In the genomic region with DNA sequence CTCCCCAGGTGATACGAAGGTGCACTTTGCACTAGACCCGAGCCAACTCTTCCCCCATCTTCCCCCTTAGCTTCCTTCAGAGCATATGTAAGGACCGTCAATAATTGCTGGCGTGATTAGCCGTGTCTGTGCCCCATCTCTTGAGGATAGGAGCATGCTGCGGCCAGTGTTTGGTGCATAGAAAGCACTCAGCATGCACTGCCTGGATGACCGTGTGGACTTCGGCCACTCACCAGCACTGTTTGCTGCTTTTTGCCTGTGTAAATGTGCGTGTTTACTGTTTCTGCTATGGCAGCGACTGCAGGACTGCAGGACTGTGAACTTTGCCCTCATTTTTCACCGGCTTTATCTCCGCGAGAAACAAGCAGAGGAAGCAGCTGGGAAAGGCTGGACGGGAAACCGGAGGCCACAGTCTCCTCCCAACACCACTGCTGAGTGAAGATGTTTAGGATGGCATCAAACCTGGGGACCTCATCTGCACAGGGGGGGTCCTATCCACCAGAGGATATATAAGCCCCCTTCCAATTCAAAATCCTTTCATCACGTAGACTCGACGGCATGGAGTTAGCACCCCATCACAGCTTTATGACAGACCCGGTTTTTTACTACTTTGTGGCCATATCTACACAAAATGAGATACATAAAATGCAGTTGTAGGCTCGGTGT, we compare ENCODE assay signal across 1 cellular context.
A peak's percentile ranks its signal among the peaks of the same experiment; 100 is the strongest.
TF ChIP-seq lines count a peak whose summit lies in the region.

No MANE protein-coding gene starts in this region.

TF ChIP-seq in HepG2, 621 proteins besides CTCF, POLR2A, EP300 and RAD21 (continued from another document and continues in another):
- TF ChIP-seq IRX3 (CRISPR knock-in tag; IDR thresholded peaks at IDR 0.05; ENCODE audit: borderline replicate concordance, low read depth) (no peak; the same call in 1 of the 2 replicates), SMAD3 (CRISPR knock-in tag; IDR thresholded peaks at IDR 0.05) (peak; percentile 99), MAFK (conservative IDR thresholded peaks at IDR 0.05 in 1 of 2, IDR thresholded peaks at IDR 0.05 in 1 of 2; ENCODE audit: low read length in 2 of 2) (peak; percentile 46 to 72), KAT7 (CRISPR knock-in tag; IDR thresholded peaks at IDR 0.05; ENCODE audit: borderline replicate concordance) (0 out of 2 replicates have a peak, but pooled peaks have one; percentile 89), ARID2 (CRISPR knock-in tag; IDR thresholded peaks at IDR 0.05; ENCODE audit: borderline replicate concordance) (peak; percentile 66; the same call in 1 of the 2 replicates), ZMYM2 (CRISPR knock-in tag; IDR thresholded peaks at IDR 0.05) (peak; percentile 95), KDM4B (CRISPR knock-in tag; IDR thresholded peaks at IDR 0.05) (peak; percentile 99), ZNF605 (CRISPR knock-in tag; IDR thresholded peaks at IDR 0.05) (peak; percentile 95), PHF20 (CRISPR knock-in tag; IDR thresholded peaks at IDR 0.05) (peak; percentile 54), ZNF674 (CRISPR knock-in tag; IDR thresholded peaks at IDR 0.05; ENCODE audit: low read depth) (no peak; the same call in 1 of the 2 replicates), ZFP37 (CRISPR knock-in tag; IDR thresholded peaks at IDR 0.05; ENCODE audit: borderline replicate concordance) (peak; percentile 97), ZNF326 (CRISPR knock-in tag; IDR thresholded peaks at IDR 0.05; ENCODE audit: borderline replicate concordance) (no peak), ZNF660 (CRISPR knock-in tag; IDR thresholded peaks at IDR 0.05; ENCODE audit: borderline replicate concordance, low read depth) (no peak), KLF9 (CRISPR knock-in tag; IDR thresholded peaks at IDR 0.05; ENCODE audit: low read depth) (no peak; the same call in 1 of the 2 replicates), BCL6 (CRISPR knock-in tag; IDR thresholded peaks at IDR 0.05) (peak; percentile 99), FOXA1 (IDR thresholded peaks at IDR 0.05) (peak; percentile 93), FOXA1 (CRISPR knock-in tag; IDR thresholded peaks at IDR 0.05) (peak; percentile 100), SMARCC2 (IDR thresholded peaks at IDR 0.05) (peak; percentile 73; the same call in 1 of the 2 replicates), BORCS8-MEF2B (CRISPR knock-in tag; IDR thresholded peaks at IDR 0.05) (peak; percentile 96), ZEB1 (IDR thresholded peaks at IDR 0.05; ENCODE audit: insufficient replicate concordance, low read depth) (no peak), TBX3 (IDR thresholded peaks at IDR 0.05; ENCODE audit: borderline replicate concordance) (peak; percentile 91; the same call in 1 of the 2 replicates), ZNF672 (CRISPR knock-in tag; IDR thresholded peaks at IDR 0.05) (peak; percentile 81), FOXO1 (CRISPR knock-in tag; IDR thresholded peaks at IDR 0.05) (peak; percentile 100), GLI4 (CRISPR knock-in tag; IDR thresholded peaks at IDR 0.05; ENCODE audit: borderline replicate concordance) (no peak; the same call in 1 of the 2 replicates), HCFC1 (IDR thresholded peaks at IDR 0.05; ENCODE audit: low read depth, low read length) (no peak), ZNF235 (CRISPR knock-in tag; IDR thresholded peaks at IDR 0.05; ENCODE audit: borderline replicate concordance) (0 out of 2 replicates have a peak, but pooled peaks have one; percentile 69), KDM6A (CRISPR knock-in tag; IDR thresholded peaks at IDR 0.05; ENCODE audit: low read depth) (peak; percentile 100)
- TF ChIP-seq, protein P1, sequence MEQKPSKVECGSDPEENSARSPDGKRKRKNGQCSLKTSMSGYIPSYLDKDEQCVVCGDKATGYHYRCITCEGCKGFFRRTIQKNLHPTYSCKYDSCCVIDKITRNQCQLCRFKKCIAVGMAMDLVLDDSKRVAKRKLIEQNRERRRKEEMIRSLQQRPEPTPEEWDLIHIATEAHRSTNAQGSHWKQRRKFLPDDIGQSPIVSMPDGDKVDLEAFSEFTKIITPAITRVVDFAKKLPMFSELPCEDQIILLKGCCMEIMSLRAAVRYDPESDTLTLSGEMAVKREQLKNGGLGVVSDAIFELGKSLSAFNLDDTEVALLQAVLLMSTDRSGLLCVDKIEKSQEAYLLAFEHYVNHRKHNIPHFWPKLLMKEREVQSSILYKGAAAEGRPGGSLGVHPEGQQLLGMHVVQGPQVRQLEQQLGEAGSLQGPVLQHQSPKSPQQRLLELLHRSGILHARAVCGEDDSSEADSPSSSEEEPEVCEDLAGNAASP (CRISPR knock-in tag; IDR thresholded peaks at IDR 0.05; ENCODE audit: borderline replicate concordance): peak; percentile 98
- TF ChIP-seq, protein P2, sequence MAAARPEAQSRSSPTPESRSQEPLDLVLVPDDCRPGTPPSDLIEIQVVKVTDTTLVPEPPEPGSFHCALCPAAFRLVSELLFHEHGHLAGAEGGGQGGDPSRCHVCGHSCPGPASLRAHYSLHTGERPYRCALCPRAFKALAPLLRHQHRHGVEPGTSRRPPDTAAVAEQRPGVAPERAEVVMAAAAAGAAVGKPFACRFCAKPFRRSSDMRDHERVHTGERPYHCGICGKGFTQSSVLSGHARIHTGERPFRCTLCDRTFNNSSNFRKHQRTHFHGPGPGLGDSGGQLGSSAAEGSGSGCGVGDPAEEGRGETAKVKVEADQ (CRISPR knock-in tag; IDR thresholded peaks at IDR 0.05; ENCODE audit: borderline replicate concordance): peak; percentile 97
- TF ChIP-seq, protein P3, sequence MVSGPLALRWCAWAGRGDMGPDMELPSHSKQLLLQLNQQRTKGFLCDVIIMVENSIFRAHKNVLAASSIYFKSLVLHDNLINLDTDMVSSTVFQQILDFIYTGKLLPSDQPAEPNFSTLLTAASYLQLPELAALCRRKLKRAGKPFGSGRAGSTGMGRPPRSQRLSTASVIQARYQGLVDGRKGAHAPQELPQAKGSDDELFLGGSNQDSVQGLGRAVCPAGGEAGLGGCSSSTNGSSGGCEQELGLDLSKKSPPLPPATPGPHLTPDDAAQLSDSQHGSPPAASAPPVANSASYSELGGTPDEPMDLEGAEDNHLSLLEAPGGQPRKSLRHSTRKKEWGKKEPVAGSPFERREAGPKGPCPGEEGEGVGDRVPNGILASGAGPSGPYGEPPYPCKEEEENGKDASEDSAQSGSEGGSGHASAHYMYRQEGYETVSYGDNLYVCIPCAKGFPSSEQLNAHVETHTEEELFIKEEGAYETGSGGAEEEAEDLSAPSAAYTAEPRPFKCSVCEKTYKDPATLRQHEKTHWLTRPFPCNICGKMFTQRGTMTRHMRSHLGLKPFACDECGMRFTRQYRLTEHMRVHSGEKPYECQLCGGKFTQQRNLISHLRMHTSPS (CRISPR knock-in tag; IDR thresholded peaks at IDR 0.05; ENCODE audit: low read depth): peak; percentile 97
- TF ChIP-seq, protein P4, sequence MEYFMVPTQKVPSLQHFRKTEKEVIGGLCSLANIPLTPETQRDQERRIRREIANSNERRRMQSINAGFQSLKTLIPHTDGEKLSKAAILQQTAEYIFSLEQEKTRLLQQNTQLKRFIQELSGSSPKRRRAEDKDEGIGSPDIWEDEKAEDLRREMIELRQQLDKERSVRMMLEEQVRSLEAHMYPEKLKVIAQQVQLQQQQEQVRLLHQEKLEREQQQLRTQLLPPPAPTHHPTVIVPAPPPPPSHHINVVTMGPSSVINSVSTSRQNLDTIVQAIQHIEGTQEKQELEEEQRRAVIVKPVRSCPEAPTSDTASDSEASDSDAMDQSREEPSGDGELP (IDR thresholded peaks at IDR 0.05; ENCODE audit: borderline replicate concordance, low read depth): peak; percentile 99
- TF ChIP-seq, protein P5, sequence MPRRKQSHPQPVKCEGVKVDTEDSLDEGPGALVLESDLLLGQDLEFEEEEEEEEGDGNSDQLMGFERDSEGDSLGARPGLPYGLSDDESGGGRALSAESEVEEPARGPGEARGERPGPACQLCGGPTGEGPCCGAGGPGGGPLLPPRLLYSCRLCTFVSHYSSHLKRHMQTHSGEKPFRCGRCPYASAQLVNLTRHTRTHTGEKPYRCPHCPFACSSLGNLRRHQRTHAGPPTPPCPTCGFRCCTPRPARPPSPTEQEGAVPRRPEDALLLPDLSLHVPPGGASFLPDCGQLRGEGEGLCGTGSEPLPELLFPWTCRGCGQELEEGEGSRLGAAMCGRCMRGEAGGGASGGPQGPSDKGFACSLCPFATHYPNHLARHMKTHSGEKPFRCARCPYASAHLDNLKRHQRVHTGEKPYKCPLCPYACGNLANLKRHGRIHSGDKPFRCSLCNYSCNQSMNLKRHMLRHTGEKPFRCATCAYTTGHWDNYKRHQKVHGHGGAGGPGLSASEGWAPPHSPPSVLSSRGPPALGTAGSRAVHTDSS (CRISPR knock-in tag; conservative IDR thresholded peaks at IDR 0.05): no peak
- TF ChIP-seq, protein P6, sequence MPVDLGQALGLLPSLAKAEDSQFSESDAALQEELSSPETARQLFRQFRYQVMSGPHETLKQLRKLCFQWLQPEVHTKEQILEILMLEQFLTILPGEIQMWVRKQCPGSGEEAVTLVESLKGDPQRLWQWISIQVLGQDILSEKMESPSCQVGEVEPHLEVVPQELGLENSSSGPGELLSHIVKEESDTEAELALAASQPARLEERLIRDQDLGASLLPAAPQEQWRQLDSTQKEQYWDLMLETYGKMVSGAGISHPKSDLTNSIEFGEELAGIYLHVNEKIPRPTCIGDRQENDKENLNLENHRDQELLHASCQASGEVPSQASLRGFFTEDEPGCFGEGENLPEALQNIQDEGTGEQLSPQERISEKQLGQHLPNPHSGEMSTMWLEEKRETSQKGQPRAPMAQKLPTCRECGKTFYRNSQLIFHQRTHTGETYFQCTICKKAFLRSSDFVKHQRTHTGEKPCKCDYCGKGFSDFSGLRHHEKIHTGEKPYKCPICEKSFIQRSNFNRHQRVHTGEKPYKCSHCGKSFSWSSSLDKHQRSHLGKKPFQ (CRISPR knock-in tag; IDR thresholded peaks at IDR 0.05; ENCODE audit: insufficient replicate concordance): peak; percentile 86
- TF ChIP-seq, protein P7, sequence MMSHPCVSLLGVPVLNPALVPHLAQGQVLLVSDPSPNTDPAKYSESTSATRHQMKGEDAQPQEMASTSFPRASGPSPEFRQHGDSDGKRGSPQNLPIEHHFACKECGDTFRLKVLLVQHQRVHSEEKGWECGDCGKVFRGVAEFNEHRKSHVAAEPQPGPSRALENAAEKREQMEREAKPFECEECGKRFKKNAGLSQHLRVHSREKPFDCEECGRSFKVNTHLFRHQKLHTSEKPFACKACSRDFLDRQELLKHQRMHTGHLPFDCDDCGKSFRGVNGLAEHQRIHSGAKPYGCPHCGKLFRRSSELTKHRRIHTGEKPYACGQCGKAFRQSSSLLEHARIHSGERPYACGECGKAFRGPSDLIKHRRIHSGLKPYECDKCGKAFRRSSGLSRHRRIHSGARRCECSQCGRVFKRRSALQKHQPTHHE (CRISPR knock-in tag; IDR thresholded peaks at IDR 0.05; ENCODE audit: borderline replicate concordance): peak; percentile 90; the same call in 1 of the 2 replicates
- TF ChIP-seq, protein P8, sequence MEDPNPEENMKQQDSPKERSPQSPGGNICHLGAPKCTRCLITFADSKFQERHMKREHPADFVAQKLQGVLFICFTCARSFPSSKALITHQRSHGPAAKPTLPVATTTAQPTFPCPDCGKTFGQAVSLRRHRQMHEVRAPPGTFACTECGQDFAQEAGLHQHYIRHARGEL (CRISPR knock-in tag; IDR thresholded peaks at IDR 0.05): no peak
- TF ChIP-seq, protein P9, sequence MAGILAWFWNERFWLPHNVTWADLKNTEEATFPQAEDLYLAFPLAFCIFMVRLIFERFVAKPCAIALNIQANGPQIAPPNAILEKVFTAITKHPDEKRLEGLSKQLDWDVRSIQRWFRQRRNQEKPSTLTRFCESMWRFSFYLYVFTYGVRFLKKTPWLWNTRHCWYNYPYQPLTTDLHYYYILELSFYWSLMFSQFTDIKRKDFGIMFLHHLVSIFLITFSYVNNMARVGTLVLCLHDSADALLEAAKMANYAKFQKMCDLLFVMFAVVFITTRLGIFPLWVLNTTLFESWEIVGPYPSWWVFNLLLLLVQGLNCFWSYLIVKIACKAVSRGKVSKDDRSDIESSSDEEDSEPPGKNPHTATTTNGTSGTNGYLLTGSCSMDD (CRISPR knock-in tag; IDR thresholded peaks at IDR 0.05): no peak
- TF ChIP-seq, protein P10, sequence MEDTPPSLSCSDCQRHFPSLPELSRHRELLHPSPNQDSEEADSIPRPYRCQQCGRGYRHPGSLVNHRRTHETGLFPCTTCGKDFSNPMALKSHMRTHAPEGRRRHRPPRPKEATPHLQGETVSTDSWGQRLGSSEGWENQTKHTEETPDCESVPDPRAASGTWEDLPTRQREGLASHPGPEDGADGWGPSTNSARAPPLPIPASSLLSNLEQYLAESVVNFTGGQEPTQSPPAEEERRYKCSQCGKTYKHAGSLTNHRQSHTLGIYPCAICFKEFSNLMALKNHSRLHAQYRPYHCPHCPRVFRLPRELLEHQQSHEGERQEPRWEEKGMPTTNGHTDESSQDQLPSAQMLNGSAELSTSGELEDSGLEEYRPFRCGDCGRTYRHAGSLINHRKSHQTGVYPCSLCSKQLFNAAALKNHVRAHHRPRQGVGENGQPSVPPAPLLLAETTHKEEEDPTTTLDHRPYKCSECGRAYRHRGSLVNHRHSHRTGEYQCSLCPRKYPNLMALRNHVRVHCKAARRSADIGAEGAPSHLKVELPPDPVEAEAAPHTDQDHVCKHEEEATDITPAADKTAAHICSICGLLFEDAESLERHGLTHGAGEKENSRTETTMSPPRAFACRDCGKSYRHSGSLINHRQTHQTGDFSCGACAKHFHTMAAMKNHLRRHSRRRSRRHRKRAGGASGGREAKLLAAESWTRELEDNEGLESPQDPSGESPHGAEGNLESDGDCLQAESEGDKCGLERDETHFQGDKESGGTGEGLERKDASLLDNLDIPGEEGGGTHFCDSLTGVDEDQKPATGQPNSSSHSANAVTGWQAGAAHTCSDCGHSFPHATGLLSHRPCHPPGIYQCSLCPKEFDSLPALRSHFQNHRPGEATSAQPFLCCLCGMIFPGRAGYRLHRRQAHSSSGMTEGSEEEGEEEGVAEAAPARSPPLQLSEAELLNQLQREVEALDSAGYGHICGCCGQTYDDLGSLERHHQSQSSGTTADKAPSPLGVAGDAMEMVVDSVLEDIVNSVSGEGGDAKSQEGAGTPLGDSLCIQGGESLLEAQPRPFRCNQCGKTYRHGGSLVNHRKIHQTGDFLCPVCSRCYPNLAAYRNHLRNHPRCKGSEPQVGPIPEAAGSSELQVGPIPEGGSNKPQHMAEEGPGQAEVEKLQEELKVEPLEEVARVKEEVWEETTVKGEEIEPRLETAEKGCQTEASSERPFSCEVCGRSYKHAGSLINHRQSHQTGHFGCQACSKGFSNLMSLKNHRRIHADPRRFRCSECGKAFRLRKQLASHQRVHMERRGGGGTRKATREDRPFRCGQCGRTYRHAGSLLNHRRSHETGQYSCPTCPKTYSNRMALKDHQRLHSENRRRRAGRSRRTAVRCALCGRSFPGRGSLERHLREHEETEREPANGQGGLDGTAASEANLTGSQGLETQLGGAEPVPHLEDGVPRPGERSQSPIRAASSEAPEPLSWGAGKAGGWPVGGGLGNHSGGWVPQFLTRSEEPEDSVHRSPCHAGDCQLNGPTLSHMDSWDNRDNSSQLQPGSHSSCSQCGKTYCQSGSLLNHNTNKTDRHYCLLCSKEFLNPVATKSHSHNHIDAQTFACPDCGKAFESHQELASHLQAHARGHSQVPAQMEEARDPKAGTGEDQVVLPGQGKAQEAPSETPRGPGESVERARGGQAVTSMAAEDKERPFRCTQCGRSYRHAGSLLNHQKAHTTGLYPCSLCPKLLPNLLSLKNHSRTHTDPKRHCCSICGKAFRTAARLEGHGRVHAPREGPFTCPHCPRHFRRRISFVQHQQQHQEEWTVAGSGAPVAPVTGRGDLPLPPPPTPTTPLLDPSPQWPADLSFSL (CRISPR knock-in tag; IDR thresholded peaks at IDR 0.05): peak; percentile 82; the same call in 1 of the 2 replicates
- TF ChIP-seq, protein P11, sequence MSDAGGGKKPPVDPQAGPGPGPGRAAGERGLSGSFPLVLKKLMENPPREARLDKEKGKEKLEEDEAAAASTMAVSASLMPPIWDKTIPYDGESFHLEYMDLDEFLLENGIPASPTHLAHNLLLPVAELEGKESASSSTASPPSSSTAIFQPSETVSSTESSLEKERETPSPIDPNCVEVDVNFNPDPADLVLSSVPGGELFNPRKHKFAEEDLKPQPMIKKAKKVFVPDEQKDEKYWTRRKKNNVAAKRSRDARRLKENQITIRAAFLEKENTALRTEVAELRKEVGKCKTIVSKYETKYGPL (CRISPR knock-in tag; IDR thresholded peaks at IDR 0.05): no peak
